Comparison of ENCODE assay signal across 24 cellular contexts in the genomic region with DNA sequence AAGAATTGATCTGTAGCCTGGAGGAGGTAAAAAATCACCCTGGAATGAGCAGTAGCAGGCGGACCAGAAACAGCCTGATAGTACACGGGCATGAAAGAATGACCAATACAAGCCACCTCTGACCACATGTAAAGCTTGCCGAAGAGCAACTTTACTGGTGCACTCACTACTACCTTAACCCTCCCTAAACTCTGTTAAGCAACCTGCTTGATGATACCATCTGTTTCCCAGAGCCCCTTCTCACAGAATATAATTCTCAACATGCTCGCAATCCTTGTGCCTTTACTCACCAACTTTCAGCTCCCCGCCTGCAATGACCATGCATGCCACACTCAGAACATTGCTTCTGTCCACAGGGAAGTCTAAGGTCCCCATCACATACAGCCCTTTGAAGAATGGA.
DNase-seq lines count a peak whose midpoint lies in the region; FAIRE-seq and TF ChIP-seq lines count a peak whose summit lies in the region.
"Had no signal": no experiment of that assay in that cellular context is flagged by ENCODE, and none has a peak within 500 bp of the region (broad histone marks: within the 10 kb centered on the region; RNA-seq: fewer than 3 reads in every experiment).

No MANE protein-coding gene starts in this region.

- H3K36me3 ChIP-seq in Karpas-422 (ENCODE audit: insufficient read depth, low read length) = no peaks in the 10 kb centered on the region
- no peaks in the 10 kb centered on the region for H3K36me3 ChIP-seq in H1 (ENCODE audit: control insufficient read depth in 2 of 4, insufficient read depth in 4 of 4, low read length in 3 of 4)
- no peaks in the 10 kb centered on the region for H3K36me3 ChIP-seq in trophoblast cell (ENCODE audit: control insufficient read depth in 1 of 2, insufficient read depth in 2 of 2, low read length in 2 of 2)
- H3K36me3 ChIP-seq: BLaER1 treated with 17β-estradiol and CSF1 and Interleukin-3, amounts not matched to agents 10 nM and 100 nM had no signal

- WGBS in H1 (ENCODE audit: extremely low coverage in 1 of 2, insufficient coverage in 1 of 2, insufficient read length in 1 of 2, insufficient replicate concordance in 2 of 2, low coverage in 1 of 2, low lambda C conversion rate in 2 of 2, missing lambda C conversion rate in 1 of 2), 2 experiments = 74% methylated on average over 5 of the region's 5 CpGs; no CpG with 5 or more reads in 1 of the 2 experiments
- no CpG with 5 or more reads among the region's 5 CpGs for WGBS in trophoblast cell (ENCODE audit: extremely low coverage, insufficient coverage, insufficient read length)

- no peak for TF ChIP-seq EP300 in H1 (IDR thresholded peaks at IDR 0.05; ENCODE audit: borderline replicate concordance in 1 of 2, low read depth in 2 of 2, low read length in 2 of 2)

- no peaks in the 10 kb centered on the region for H3K9me2 ChIP-seq in Karpas-422 (replicated peaks; ENCODE audit: insufficient read depth, low read length)

- no peaks in the 10 kb centered on the region for H3K27me3 ChIP-seq in Karpas-422 (ENCODE audit: low read length)
- H3K27me3 ChIP-seq in H1 (replicated peaks in 1 of 4; ENCODE audit: control insufficient read depth in 3 of 4, extremely low read depth in 1 of 4, insufficient read depth in 3 of 4, low read length in 3 of 4) = no peaks in the 10 kb centered on the region
- no peaks in the 10 kb centered on the region for H3K27me3 ChIP-seq in trophoblast cell (ENCODE audit: insufficient read depth, low read length)
- H3K27me3 ChIP-seq: BLaER1 treated with 17β-estradiol and CSF1 and Interleukin-3, amounts not matched to agents 10 nM and 100 nM had no signal

- no peak overlapping the region for H2BK20ac ChIP-seq in H1 (ENCODE audit: low read length)

- no peak for TF ChIP-seq POLR2A in H1 (IDR thresholded peaks at IDR 0.05; ENCODE audit: control extremely low read depth in 1 of 2, low read depth in 2 of 2, low read length in 2 of 2)

- TF ChIP-seq RAD21 in H1 (IDR thresholded peaks at IDR 0.05 in 1 of 2, conservative IDR thresholded peaks at IDR 0.05 in 1 of 2; ENCODE audit: low read depth in 2 of 2, low read length in 2 of 2) = no peak

- H3K4me3 Mint-ChIP-seq in Calu3 (ENCODE audit: low read depth, unreplicated experiment) = no peak overlapping the region
- H3K4me3 Mint-ChIP-seq: B cell; CD4-positive, alpha-beta T cell; CD8-positive, alpha-beta T cell had no signal

- no peak overlapping the region for H4K12ac ChIP-seq in trophoblast cell (ENCODE audit: low read depth, low read length)

- H3K4me1 Mint-ChIP-seq in Calu3 (ENCODE audit: low read depth, unreplicated experiment) = no peaks in the 10 kb centered on the region
- H3K4me1 Mint-ChIP-seq: B cell had no signal

- no peak overlapping the region for H2BK12ac ChIP-seq in H1 (ENCODE audit: low read depth, low read length)
- H2BK12ac ChIP-seq in trophoblast cell (ENCODE audit: low read length) = no peak overlapping the region

- peaks cover 14% of the 10 kb centered on the region for H3K36me3 Mint-ChIP-seq in Calu3 (ENCODE audit: insufficient read depth, unreplicated experiment)
- H3K36me3 Mint-ChIP-seq: CD8-positive, alpha-beta T cell had no signal

- H3K4me1 ChIP-seq in Karpas-422 (ENCODE audit: low read length) (peaks cover 24% of the 10 kb centered on the region), H1 (replicated peaks in 1 of 4; ENCODE audit: control insufficient read depth in 3 of 4, insufficient read depth in 4 of 4, low read length in 3 of 4) (no peaks in the 10 kb centered on the region), trophoblast cell (ENCODE audit: control insufficient read depth in 1 of 2, insufficient read depth in 2 of 2, low read length in 2 of 2) (no peaks in the 10 kb centered on the region)
- H3K4me1 ChIP-seq: A549, Caco-2 had no signal

- H3K56ac ChIP-seq in H1 (replicated peaks; ENCODE audit: insufficient read length, low read depth, low read length) = no peak overlapping the region

- peaks cover 4% of the 10 kb centered on the region; the same call in 1 of the 2 replicates for H3K9me3 ChIP-seq in Karpas-422 (ENCODE audit: low read length)
- no peaks in the 10 kb centered on the region for H3K9me3 ChIP-seq in H1 (ENCODE audit: insufficient read depth in 2 of 2, low read depth in 1 of 2, low read length in 1 of 2)
- H3K9me3 ChIP-seq in trophoblast cell (ENCODE audit: insufficient read depth, low read depth, low read length) = no peaks in the 10 kb centered on the region
- H3K9me3 ChIP-seq: A549, Caco-2 had no signal

- H3K27ac Mint-ChIP-seq in Calu3 (ENCODE audit: unreplicated experiment) = no peak overlapping the region
- H3K27ac Mint-ChIP-seq: B cell; CD4-positive, alpha-beta T cell; CD8-positive, alpha-beta T cell had no signal

- H3K4me3 ChIP-seq in Karpas-422 (ENCODE audit: low read length) (no peak overlapping the region), H1 (ENCODE audit: extremely low read depth in 1 of 4, insufficient read depth in 2 of 4, low read depth in 3 of 4, low read length in 4 of 4) (no peak overlapping the region), trophoblast cell (ENCODE audit: low read depth, low read length) (no peak overlapping the region)
- H3K4me3 ChIP-seq: A549; BLaER1 treated with 17β-estradiol and CSF1 and Interleukin-3, amounts not matched to agents 10 nM and 100 nM; GM12878 had no signal

- H4K91ac ChIP-seq in H1 (replicated peaks; ENCODE audit: insufficient read length, low read length) (no peak overlapping the region), trophoblast cell (ENCODE audit: low read depth, low read length) (no peak overlapping the region)

- no TSS peak for BruUV-seq in Calu3 (replicated peaks; lab: Mats Ljungman, UMichigan)

- CTCF ChIA-PET in H1 (lab: Charles Lee; ENCODE audit: partially characterized antibody) = interaction anchor here (0.7 to 1.6 kb wide), 3 partner anchors 8 to 37 kb away, joined by 3 to 4 read pairs (median 3); no protein-coding TSS in a partner anchor
- CTCF ChIA-PET in Calu3 (lab: Charles Lee) = interaction anchor here (0.6 kb wide), 1 partner anchor 381 kb away, joined by 5 read pairs; no protein-coding TSS in a partner anchor

- H3K23me2 ChIP-seq in H1 (ENCODE audit: low read depth, low read length) = no peaks in the 10 kb centered on the region

- H3K79me1 ChIP-seq in H1 (ENCODE audit: low read depth, low read length) (no peaks in the 10 kb centered on the region), trophoblast cell (ENCODE audit: low read length) (no peaks in the 10 kb centered on the region)

- H3K4ac ChIP-seq in H1 (replicated peaks; ENCODE audit: insufficient read length, low read depth, low read length) = no peak overlapping the region
- H3K4ac ChIP-seq in trophoblast cell (ENCODE audit: low read depth, low read length) = no peak overlapping the region

- no peak overlapping the region for H4K5ac ChIP-seq in H1 (ENCODE audit: insufficient read length, low read depth, low read length)

- FAIRE-seq in H1 (lab: Jason Lieb, UNC) = no peak
- FAIRE-seq: A549, GM12878, GM12892, GM18507 had no signal

- no peak overlapping the region for H4K8ac ChIP-seq in H1 (ENCODE audit: extremely low read depth, insufficient read depth, low read length)
- no peak overlapping the region for H4K8ac ChIP-seq in trophoblast cell (ENCODE audit: low read depth, low read length)

- DNase-seq in Karpas-422 (no peak), H1 (ENCODE audit: low read depth in 1 of 2, low spot score in 2 of 2) (no peak), trophoblast cell (peak; percentile 81 to 91), Calu3 (no peak)
- no peak for DNase-seq in stimulated activated CD4-positive, alpha-beta T cell treated with anti-CD3 and anti-CD28 coated beads, Interleukin-4, amount 100 ng/mL, for 24 hours
- DNase-seq: AML-193; Caco-2; CD4-positive, alpha-beta T cell; CD8-positive, alpha-beta T cell; DMS 273 treated with DMSO at 0.1 percent for 48 hours; DMS153; DMS53; DMS79; DND-41; EL; GDM1 had no signal

- H2BK5ac ChIP-seq in H1 (ENCODE audit: low read depth, low read length) (no peak overlapping the region), trophoblast cell (ENCODE audit: low read depth, low read length, poor library complexity) (no peak overlapping the region)

- peak overlapping the region; percentile 2; the same call in 1 of the 2 replicates for H2AFZ ChIP-seq in Karpas-422 (ENCODE audit: low read length)
- H2AFZ ChIP-seq in H1 (ENCODE audit: low read length) = 0 out of 2 replicates have a peak overlapping the region, but pooled peaks have one; percentile 29
- no peak overlapping the region for H2AFZ ChIP-seq in trophoblast cell (ENCODE audit: insufficient read depth, low read length, poor library complexity)

- H3K27me3 Mint-ChIP-seq in Calu3 (ENCODE audit: unreplicated experiment) = no peaks in the 10 kb centered on the region
- H3K27me3 Mint-ChIP-seq: B cell; CD4-positive, alpha-beta T cell had no signal

- H3K18ac ChIP-seq in H1 (ENCODE audit: extremely low read depth, low read length) = no peak overlapping the region
- H3K18ac ChIP-seq in trophoblast cell (ENCODE audit: low read length) = no peak overlapping the region

- H3K79me2 ChIP-seq in Karpas-422 (ENCODE audit: low read length) (no peaks in the 10 kb centered on the region), H1 (ENCODE audit: control insufficient read depth in 1 of 2, insufficient read depth in 2 of 2, low read length in 2 of 2) (no peaks in the 10 kb centered on the region), trophoblast cell (ENCODE audit: control insufficient read depth, insufficient read depth, low read length, poor library complexity) (no peaks in the 10 kb centered on the region)

- no peaks in the 10 kb centered on the region for H4K20me1 ChIP-seq in Karpas-422 (ENCODE audit: insufficient read depth, low read depth, low read length)
- H4K20me1 ChIP-seq in H1 (replicated peaks in 1 of 2; ENCODE audit: control insufficient read depth in 1 of 2, insufficient read depth in 2 of 2, low read length in 2 of 2) = no peaks in the 10 kb centered on the region
- H4K20me1 ChIP-seq: BLaER1 treated with 17β-estradiol and CSF1 and Interleukin-3, amounts not matched to agents 10 nM and 100 nM had no signal

- POLR2A ChIA-PET in H1 (lab: Charles Lee; ENCODE audit: partially characterized antibody) = no interaction called here

- no peak overlapping the region for H2BK15ac ChIP-seq in H1 (ENCODE audit: low read length)

- H2AK5ac ChIP-seq in H1 (ENCODE audit: low read depth, low read length) (no peak overlapping the region), trophoblast cell (ENCODE audit: low read length) (no peak overlapping the region)

- H3K23ac ChIP-seq in H1 (ENCODE audit: insufficient read length) (no peak overlapping the region), trophoblast cell (ENCODE audit: low read length) (no peak overlapping the region)

- intact Hi-C loops in Calu3 (cut with micrococcal nuclease; ENCODE audit: unreplicated experiment) = no loop called here

- peaks cover 2% of the 10 kb centered on the region for H3K9me3 Mint-ChIP-seq in Calu3 (ENCODE audit: low read depth, unreplicated experiment)

- H2BK120ac ChIP-seq in H1 (replicated peaks; ENCODE audit: low read depth, low read length) (no peak overlapping the region), trophoblast cell (ENCODE audit: insufficient read depth, low read length, poor library complexity) (no peak overlapping the region)

- H3K4me2 ChIP-seq in Karpas-422 (ENCODE audit: low read depth, low read length, poor library complexity, severe bottlenecking) (no peak overlapping the region), H1 (ENCODE audit: insufficient read depth in 1 of 2, low read depth in 2 of 2, low read length in 2 of 2) (no peak overlapping the region), trophoblast cell (ENCODE audit: low read length) (no peak overlapping the region)
- H3K4me2 ChIP-seq: A549; BLaER1 treated with 17β-estradiol and CSF1 and Interleukin-3, amounts not matched to agents 10 nM and 100 nM had no signal

- TF ChIP-seq CTCF in H1 (IDR thresholded peaks at IDR 0.05; ENCODE audit: control extremely low read depth in 1 of 3, insufficient read depth in 1 of 3, low read depth in 1 of 3, low read length in 3 of 3) = no peak
- no peak for TF ChIP-seq CTCF in Calu3 (IDR thresholded peaks at IDR 0.05; ENCODE audit: unreplicated experiment)

- H3K9ac ChIP-seq in Karpas-422 (ENCODE audit: low read length) (no peak overlapping the region), H1 (replicated peaks in 1 of 4; ENCODE audit: extremely low read depth in 1 of 4, low read depth in 3 of 4, low read length in 3 of 4) (no peak overlapping the region), trophoblast cell (ENCODE audit: low read length) (no peak overlapping the region)
- H3K9ac ChIP-seq: BLaER1 treated with 17β-estradiol and CSF1 and Interleukin-3, amounts not matched to agents 10 nM and 100 nM had no signal

- H3K27ac ChIP-seq in Karpas-422 (ENCODE audit: low read length) = no peak overlapping the region
- H3K27ac ChIP-seq in H1 (ENCODE audit: low read depth, low read length) = no peak overlapping the region
- H3K27ac ChIP-seq in trophoblast cell (ENCODE audit: low read depth, low read length) = no peak overlapping the region
- H3K27ac ChIP-seq: 22Rv1; A549; BLaER1 treated with 17β-estradiol and CSF1 and Interleukin-3, amounts not matched to agents 10 nM and 100 nM; C4-2B had no signal

- no peak overlapping the region for H3K14ac ChIP-seq in H1 (ENCODE audit: insufficient read length)
- H3K14ac ChIP-seq in trophoblast cell (ENCODE audit: low read length) = no peak overlapping the region

Comparison
In these comparisons a context has a peak if more than half of its experiments do, and no peak if none do; other contexts are left out.
1. DNase-seq: peak in trophoblast cell (2 of 2); none in Karpas-422 (single experiment), H1 (0 of 2), Calu3 (single experiment) and stimulated activated CD4-positive, alpha-beta T cell treated with anti-CD3 and anti-CD28 coated beads, Interleukin-4, amount 100 ng/mL, for 24 hours (single experiment).